30 cellular contexts compared by ENCODE assay signal in the genomic region with DNA sequence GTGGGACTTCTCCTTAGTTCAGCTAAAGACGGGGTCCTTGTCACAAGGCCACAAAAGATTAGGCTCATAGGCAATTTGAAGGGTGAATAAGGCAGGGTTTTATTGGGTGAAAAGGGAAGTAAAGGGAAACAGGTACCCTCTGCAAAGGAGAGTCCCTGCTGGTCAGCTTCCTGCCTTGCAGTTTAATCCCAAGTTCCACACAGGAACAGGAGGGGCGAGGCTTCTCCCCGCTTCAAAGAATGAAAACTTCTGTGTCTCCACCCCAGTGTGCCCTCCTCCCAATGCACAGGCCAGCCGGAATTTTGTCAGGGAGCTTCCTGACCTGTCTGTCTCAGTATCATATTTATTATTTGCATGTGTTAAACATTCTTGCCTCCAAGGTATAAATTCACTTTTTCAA. TPM values are rescaled to one million over a fixed set of nuclear protein-coding genes. Genes with fewer than 3 reads are reported as not detected.
"Had no signal": no experiment of that assay in that cellular context is flagged by ENCODE, and none has a peak within 500 bp of the region (broad histone marks: within the 10 kb centered on the region; RNA-seq: fewer than 3 reads in every experiment).

No MANE protein-coding gene starts in this region.

- H3K4me1 Mint-ChIP-seq: activated B cell treated with CpG ODN at 0.5 μM for 24 hours, nephron had no signal

- H3K36me3 ChIP-seq: gastrocnemius medialis, lower lobe of right lung, ovary, right lobe of liver, transverse colon, uterus had no signal

- H3K36me3 Mint-ChIP-seq: activated naive CD8-positive, alpha-beta T cell had no signal

- H3K27ac ChIP-seq: gastrocnemius medialis, hepatocyte, lower lobe of right lung, ovary, right lobe of liver, testis, transverse colon, uterus had no signal

- H3K27ac Mint-ChIP-seq: activated B cell treated with CpG ODN at 0.5 μM for 24 hours; activated CD4-positive, alpha-beta T cell treated with anti-CD3 and anti-CD28 coated beads for 36 hours; activated naive CD8-positive, alpha-beta T cell; nephron; progenitor cell of endocrine pancreas had no signal

- ATAC-seq: activated CD4-positive, alpha-beta T cell treated with anti-CD3 and anti-CD28 coated beads for 36 hours; gastrocnemius medialis; left lobe of liver; lower lobe of right lung; mucosa of descending colon; right lobe of liver; stimulated activated naive CD8-positive, alpha-beta T cell treated with anti-CD3 and anti-CD28 coated beads, Interleukin-15, Interleukin-2, amounts not matched to agents 100 U/mL and 50 U/mL, for 24 hours had no signal

- DNase-seq: activated B cell treated with CpG ODN at 0.5 μM for 24 hours; activated CD4-positive, alpha-beta T cell treated with anti-CD3 and anti-CD28 coated beads for 36 hours; activated CD4-positive, alpha-beta T cell treated with anti-CD3 and anti-CD28 coated beads, Interleukin-2, amount 50 U/mL, for 4 hours; activated CD8-positive, alpha-beta memory T cell treated with anti-CD3 and anti-CD28 coated beads for 24 hours; activated effector memory CD4-positive, alpha-beta T cell treated with Interleukin-2 at 50 U/mL for 16 hours; activated naive CD4-positive, alpha-beta T cell treated with Interleukin-2 at 50 U/mL for 16 hours; anterior cingulate cortex; dermis blood vessel endothelial cell; effector CD4-positive, alpha-beta T cell; gastrocnemius medialis; glutamatergic neuron; kidney glomerular epithelial cell; lower lobe of right lung; mesenchymal stem cell; mucosa of descending colon; ovary; right lobe of liver; stimulated activated CD4-positive, alpha-beta T cell treated with anti-CD3 and anti-CD28 coated beads, Interleukin-4, amount 100 ng/mL, for 1 hour; stimulated activated naive CD8-positive, alpha-beta T cell treated with anti-CD3 and anti-CD28 coated beads, Interleukin-15, Interleukin-2, amounts not matched to agents 100 U/mL and 50 U/mL, for 24 hours; T-helper 2 cell; testis; transverse colon; uterus had no signal

- H2AFZ ChIP-seq: hepatocyte had no signal

- H3K27me3 Mint-ChIP-seq: activated B cell treated with CpG ODN at 0.5 μM for 24 hours; activated CD4-positive, alpha-beta T cell treated with anti-CD3 and anti-CD28 coated beads for 36 hours; activated naive CD8-positive, alpha-beta T cell; central memory CD8-positive, alpha-beta T cell; progenitor cell of endocrine pancreas had no signal

- H3K4me2 ChIP-seq: hepatocyte had no signal

- H3K9me3 Mint-ChIP-seq: activated B cell treated with CpG ODN at 0.5 μM for 24 hours; central memory CD8-positive, alpha-beta T cell; nephron had no signal

- H3K4me1 ChIP-seq: gastrocnemius medialis, lower lobe of right lung, right lobe of liver, testis, transverse colon, uterus had no signal

- H3K4me3 ChIP-seq: gastrocnemius medialis, hepatocyte, lower lobe of right lung, mucosa of descending colon, ovary, right lobe of liver, testis, transverse colon, uterus had no signal

- H3K4me3 Mint-ChIP-seq: activated B cell treated with CpG ODN at 0.5 μM for 24 hours; activated CD4-positive, alpha-beta T cell treated with anti-CD3 and anti-CD28 coated beads for 36 hours; activated naive CD8-positive, alpha-beta T cell; central memory CD8-positive, alpha-beta T cell; nephron had no signal

- H3K9me3 ChIP-seq: gastrocnemius medialis, lower lobe of right lung, mucosa of descending colon, ovary, right lobe of liver, testis, transverse colon, uterus had no signal

- H3K27me3 ChIP-seq: gastrocnemius medialis, hepatocyte, ovary, right lobe of liver, testis, transverse colon, uterus had no signal

- H3K79me2 ChIP-seq: hepatocyte had no signal

RNA-seq across cellular contexts. Expression of a gene that starts 37.1 kb away (rescaled TPM):
- total RNA-seq: myocyte had no signal
